Comparison of ENCODE assay signal across 8 cellular contexts in genomic region chr7:76318488-76319353, GRCh38. TPM values are rescaled to one million over a fixed set of nuclear protein-coding genes. Genes with fewer than 3 reads are reported as not detected.
DNase-seq lines count a peak whose midpoint lies in the region; ATAC-seq and TF ChIP-seq lines count a peak whose summit lies in the region.

No MANE protein-coding gene starts in this region.

- H3K36me3 ChIP-seq in BLaER1 treated with 17β-estradiol and CSF1 and Interleukin-3, amounts not matched to agents 10 nM and 100 nM = peaks cover 13 to 27% (median 19%) of the 10 kb centered on the region in 11 experiments; a peak in 20 of 22 replicates
- H3K36me3 ChIP-seq in duodenal mucosa (ENCODE audit: control insufficient read depth in 1 of 2, insufficient read depth in 2 of 2, low read length in 2 of 2) (peaks cover 0 to 7% of the 10 kb centered on the region in 2 donors), lung (ENCODE audit: control insufficient read depth in 2 of 2, insufficient read depth in 2 of 2, low read length in 2 of 2) (no peaks in the 10 kb centered on the region)

- DNase-seq in NCI-H510A treated with DMSO at 0.1 percent for 48 hours (lab: John Stamatoyannopoulos, UW) = peak; percentile 41
- DNase-seq in activated CD4-positive, alpha-beta T cell treated with anti-CD3 and anti-CD28 coated beads, Interleukin-2, amount 50 U/mL, for 1 hour = peak; percentile 55
- DNase-seq in lung (ENCODE audit: low spot score) = peak; percentile 81
- DNase-seq in stimulated activated CD8-positive, alpha-beta memory T cell treated with anti-CD3 and anti-CD28 coated beads, Interleukin-2, amount 100 ng/mL, for 48 hours (ENCODE audit: low read depth in 2 of 2) = peak; percentile 58 to 64

- 6% methylated on average over 25 of the region's 25 CpGs for WGBS in lung, 2 donors

- H3K9ac ChIP-seq in BLaER1 treated with 17β-estradiol and CSF1 and Interleukin-3, amounts not matched to agents 10 nM and 100 nM = peak overlapping the region; percentile 70 to 90 (median 86)
- H3K9ac ChIP-seq in duodenal mucosa (ENCODE audit: low read depth in 1 of 2, low read length in 2 of 2) = peak overlapping the region; percentile 87 to 99

- peak; percentile 33 for ATAC-seq in GM19025 (IDR thresholded peaks at IDR 0.05; ENCODE audit: low read depth, unreplicated experiment)
- peak; percentile 46 for ATAC-seq in HG03159 (IDR thresholded peaks at IDR 0.05; ENCODE audit: unreplicated experiment)
- peak; percentile 27 for ATAC-seq in lung (ENCODE audit: insufficient read depth, low FRiP score)

- H3K27me3 ChIP-seq in BLaER1 treated with 17β-estradiol and CSF1 and Interleukin-3, amounts not matched to agents 10 nM and 100 nM = no peaks in the 10 kb centered on the region
- no peaks in the 10 kb centered on the region for H3K27me3 ChIP-seq in duodenal mucosa (ENCODE audit: control insufficient read depth in 1 of 2, insufficient read depth in 2 of 2, low read length in 2 of 2)
- H3K27me3 ChIP-seq in lung (ENCODE audit: control insufficient read depth, insufficient read depth) = no peaks in the 10 kb centered on the region

- H3K4me3 ChIP-seq in BLaER1 treated with 17β-estradiol and CSF1 and Interleukin-3, amounts not matched to agents 10 nM and 100 nM = peak overlapping the region; percentile 63 to 86 (median 73)
- H3K4me3 ChIP-seq in duodenal mucosa (ENCODE audit: low read depth in 1 of 2, low read length in 2 of 2) (peak overlapping the region; percentile 90 to 96), lung (peak overlapping the region; percentile 58)

- no peaks in the 10 kb centered on the region for H3K9me3 ChIP-seq in BLaER1 treated with 17β-estradiol and CSF1 and Interleukin-3, amounts not matched to agents 10 nM and 100 nM (replicated peaks in 1 of 11)
- H3K9me3 ChIP-seq in duodenal mucosa (ENCODE audit: control insufficient read depth in 1 of 2, low read length in 2 of 2) (no peaks in the 10 kb centered on the region), lung (ENCODE audit: control insufficient read depth in 2 of 2, insufficient read depth in 1 of 2, low read length in 1 of 2) (no peaks in the 10 kb centered on the region)

- H3K4me2 ChIP-seq in BLaER1 treated with 17β-estradiol and CSF1 and Interleukin-3, amounts not matched to agents 10 nM and 100 nM = peak overlapping the region; percentile 81 to 98 (median 92)

- peak overlapping the region; percentile 49 to 93 (median 85) for H3K27ac ChIP-seq in BLaER1 treated with 17β-estradiol and CSF1 and Interleukin-3, amounts not matched to agents 10 nM and 100 nM
- H3K27ac ChIP-seq in duodenal mucosa (ENCODE audit: low read depth, low read length) (peak overlapping the region; percentile 91), lung (ENCODE audit: low read depth in 1 of 2, low read length in 1 of 2) (peak overlapping the region; percentile 87 to 91)

- TF ChIP-seq CTCF in lung (IDR thresholded peaks at IDR 0.05; ENCODE audit: control extremely low read depth, extremely low read depth) = peak; percentile 17

- H4K20me1 ChIP-seq in BLaER1 treated with 17β-estradiol and CSF1 and Interleukin-3, amounts not matched to agents 10 nM and 100 nM = peaks cover 20 to 50% (median 47%) of the 10 kb centered on the region in 11 experiments; a peak in 21 of 22 replicates

- H3K4me1 ChIP-seq in BLaER1 treated with 17β-estradiol and CSF1 and Interleukin-3, amounts not matched to agents 10 nM and 100 nM = peaks cover 28 to 52% (median 31%) of the 10 kb centered on the region in 10 experiments
- H3K4me1 ChIP-seq in duodenal mucosa (ENCODE audit: control insufficient read depth in 1 of 2, insufficient read depth in 2 of 2, low read length in 2 of 2) (peaks cover 6 to 17% of the 10 kb centered on the region in 2 donors), lung (ENCODE audit: control insufficient read depth in 2 of 2, insufficient read depth in 2 of 2, low read length in 2 of 2) (peaks cover 5 to 11% of the 10 kb centered on the region in 2 donors)

RNA-seq across cellular contexts. Expression of gene HSPB1, which starts 16.2 kb away (rescaled TPM):
- 100 to 1,000 TPM in 1 of 2 donors, 10 to 100 TPM in 1; 89.6 to 529 TPM for total RNA-seq in lung
- polyA plus RNA-seq in lung = 100 to 1,000 TPM; 336 to 376 TPM

RNA-seq across cellular contexts. Expression of gene YWHAG, which starts 40.1 kb away (rescaled TPM):
- 100 to 1,000 TPM in 1 of 2 donors, 10 to 100 TPM in 1; 74.4 to 123 TPM for total RNA-seq in lung
- 10 to 100 TPM; 34.3 to 91.4 TPM for polyA plus RNA-seq in lung

Comparison
In these comparisons a context has a peak if more than half of its experiments do, and no peak if none do; other contexts are left out.
1. Peak in every context shown above with its lines: DNase-seq, ATAC-seq, H3K4me3 ChIP-seq and H3K27ac ChIP-seq.